Comparison of ENCODE assay signal across 9 cellular contexts in genomic region chr5:14270212-14270702, GRCh38.
DNase-seq lines count a peak whose midpoint lies in the region; ATAC-seq and TF ChIP-seq lines count a peak whose summit lies in the region.
"Had no signal": no experiment of that assay in that cellular context is flagged by ENCODE, and none has a peak within 500 bp of the region (broad histone marks: within the 10 kb centered on the region; RNA-seq: fewer than 3 reads in every experiment).

No MANE protein-coding gene starts in this region.

- H3K9me3 ChIP-seq in HUES48 (ENCODE audit: control insufficient read depth, insufficient read depth, low read length) (no peaks in the 10 kb centered on the region), thyroid gland (no peaks in the 10 kb centered on the region)

- H3K27ac ChIP-seq in HUES48 (ENCODE audit: low read depth, low read length) (peak overlapping the region; percentile 86), thyroid gland (peak overlapping the region in 1 of 3 donors; percentile 44)

- peaks cover 9% of the 10 kb centered on the region for H3K27me3 Mint-ChIP-seq in activated CD4-positive, alpha-beta T cell treated with anti-CD3 and anti-CD28 coated beads for 36 hours

- in situ Hi-C loops in T47D (cut with HindIII; ENCODE audit: low pct_unique_long_range_greater_than_20kb, low sequenced_read_pairs), result no loop called here

- ATAC-seq in GM19043 (IDR thresholded peaks at IDR 0.05; ENCODE audit: low read depth, unreplicated experiment), result peak; percentile 62
- no peak for ATAC-seq in activated CD4-positive, alpha-beta T cell treated with anti-CD3 and anti-CD28 coated beads for 36 hours

- H3K36me3 Mint-ChIP-seq in activated CD4-positive, alpha-beta T cell treated with anti-CD3 and anti-CD28 coated beads for 36 hours (ENCODE audit: low read depth), result no peaks in the 10 kb centered on the region

- DNase-seq in BJ (ENCODE audit: low read depth) (no peak), NCI-H82 (lab: John Stamatoyannopoulos, UW) (peak; percentile 87), T47D (ENCODE audit: low read depth in 1 of 2, low spot score in 1 of 2) (peak; percentile 21 to 67), kidney epithelial cell (ENCODE audit: low read depth) (no peak), thyroid gland (peak; percentile 23 to 27)
- DNase-seq in activated CD4-positive, alpha-beta T cell treated with anti-CD3 and anti-CD28 coated beads for 36 hours, result no peak

- no peak overlapping the region for H3K4me3 ChIP-seq in BJ (ENCODE audit: low read depth, low read length)
- peak overlapping the region; percentile 37; the same call in 1 of the 2 replicates for H3K4me3 ChIP-seq in HUES48 (ENCODE audit: low read depth, low read length)
- H3K4me3 ChIP-seq in kidney epithelial cell (ENCODE audit: low read depth, low read length), result no peak overlapping the region
- no peak overlapping the region for H3K4me3 ChIP-seq in thyroid gland (replicated peaks in 1 of 3)
- H3K4me3 ChIP-seq: skin epidermis had no signal

- H3K4me1 Mint-ChIP-seq in activated CD4-positive, alpha-beta T cell treated with anti-CD3 and anti-CD28 coated beads for 36 hours, result peaks cover 9% of the 10 kb centered on the region

- no peak overlapping the region for H3K4me3 Mint-ChIP-seq in activated CD4-positive, alpha-beta T cell treated with anti-CD3 and anti-CD28 coated beads for 36 hours

- H3K4me1 ChIP-seq in HUES48 (ENCODE audit: control insufficient read depth, insufficient read depth, low read length) (peaks cover 68% of the 10 kb centered on the region), thyroid gland (peaks cover 30 to 32% of the 10 kb centered on the region in 2 donors)

- H3K27ac Mint-ChIP-seq in activated CD4-positive, alpha-beta T cell treated with anti-CD3 and anti-CD28 coated beads for 36 hours, result no peak overlapping the region

- TF ChIP-seq CTCF in BJ (IDR thresholded peaks at IDR 0.05; ENCODE audit: insufficient read depth, low read depth, low read length), result peak; percentile 82
- TF ChIP-seq CTCF in kidney epithelial cell (IDR thresholded peaks at IDR 0.05; ENCODE audit: insufficient read depth, low read length, poor library complexity, severe bottlenecking), result peak; percentile 83
- peak; percentile 30 to 82 (median 76) for TF ChIP-seq CTCF in thyroid gland (IDR thresholded peaks at IDR 0.05)

- H3K9ac ChIP-seq in HUES48 (ENCODE audit: low read depth, low read length), result peak overlapping the region; percentile 48; the same call in 1 of the 2 replicates

- no peak for TF ChIP-seq POLR2A in thyroid gland (IDR thresholded peaks at IDR 0.05)

- H3K36me3 ChIP-seq in BJ (ENCODE audit: control insufficient read depth, insufficient read depth, low read length) (peaks cover 2% of the 10 kb centered on the region; the same call in 1 of the 2 replicates), HUES48 (ENCODE audit: control insufficient read depth, insufficient read depth, low read length) (peaks cover 15% of the 10 kb centered on the region), kidney epithelial cell (ENCODE audit: control insufficient read depth, insufficient read depth, low read length) (peaks cover 1% of the 10 kb centered on the region), thyroid gland (no peaks in the 10 kb centered on the region)

- intact Hi-C loops in thyroid gland (cut with DNase I), result loop anchor here (5.0 kb wide), 2 partner anchors 163 to 283 kb away; no protein-coding TSS in a partner anchor
- intact Hi-C loops in activated CD4-positive, alpha-beta T cell treated with anti-CD3 and anti-CD28 coated beads for 36 hours (cut with DNase I, micrococcal nuclease), result loop anchor here (1.0 kb wide), 2 partner anchors 162 to 282 kb away; no protein-coding TSS in a partner anchor

- no peaks in the 10 kb centered on the region for H3K27me3 ChIP-seq in BJ (ENCODE audit: control insufficient read depth, insufficient read depth, low read length)
- no peaks in the 10 kb centered on the region for H3K27me3 ChIP-seq in HUES48 (ENCODE audit: control insufficient read depth, insufficient read depth, low read length)
- H3K27me3 ChIP-seq in kidney epithelial cell (ENCODE audit: control insufficient read depth, insufficient read depth, low read length), result no peaks in the 10 kb centered on the region
- no peaks in the 10 kb centered on the region for H3K27me3 ChIP-seq in thyroid gland

- WGBS in thyroid gland, 2 donors, result 18 to 30% methylated on average over 3 of the region's 3 CpGs

- POLR2A ChIA-PET in BJ (lab: Charles Lee), result interaction anchor here (1.5 kb wide), 1 partner anchor 114 kb away, joined by 5 read pairs; no protein-coding TSS in a partner anchor
- POLR2A ChIA-PET in activated CD4-positive, alpha-beta T cell treated with anti-CD3 and anti-CD28 coated beads for 36 hours (lab: Charles Lee), result interaction anchor here (0.6 to 0.8 kb wide), 3 partner anchors 10 to 753 kb away, joined by 3 read pairs; no protein-coding TSS in a partner anchor

- no peaks in the 10 kb centered on the region for H3K9me3 Mint-ChIP-seq in activated CD4-positive, alpha-beta T cell treated with anti-CD3 and anti-CD28 coated beads for 36 hours (ENCODE audit: low read depth)

- CTCF ChIA-PET in BJ (lab: Yijun Ruan, JAX), result interaction anchor here (0.6 to 3.2 kb wide), 40 partner anchors 10 to 289 kb away, joined by 3 to 18 read pairs (median 4); partner anchors contain the start of gene TRIO
- CTCF ChIA-PET in activated CD4-positive, alpha-beta T cell treated with anti-CD3 and anti-CD28 coated beads for 36 hours (lab: Charles Lee), result interaction anchor here (0.6 to 2.0 kb wide), 16 partner anchors 10 to 780 kb away, joined by 3 to 14 read pairs (median 4); no protein-coding TSS in a partner anchor

Comparison
In these comparisons a context has a peak if more than half of its experiments do, and no peak if none do; other contexts are left out.
1. DNase-seq: peak in NCI-H82 (single experiment), T47D (2 of 2) and thyroid gland (2 of 2); none in BJ (single experiment), kidney epithelial cell (single experiment) and activated CD4-positive, alpha-beta T cell treated with anti-CD3 and anti-CD28 coated beads for 36 hours (single experiment).
2. Peak in every context shown above with its lines, with median percentiles within 50 percentile points of each other: CTCF ChIP-seq.